In the genomic region with DNA sequence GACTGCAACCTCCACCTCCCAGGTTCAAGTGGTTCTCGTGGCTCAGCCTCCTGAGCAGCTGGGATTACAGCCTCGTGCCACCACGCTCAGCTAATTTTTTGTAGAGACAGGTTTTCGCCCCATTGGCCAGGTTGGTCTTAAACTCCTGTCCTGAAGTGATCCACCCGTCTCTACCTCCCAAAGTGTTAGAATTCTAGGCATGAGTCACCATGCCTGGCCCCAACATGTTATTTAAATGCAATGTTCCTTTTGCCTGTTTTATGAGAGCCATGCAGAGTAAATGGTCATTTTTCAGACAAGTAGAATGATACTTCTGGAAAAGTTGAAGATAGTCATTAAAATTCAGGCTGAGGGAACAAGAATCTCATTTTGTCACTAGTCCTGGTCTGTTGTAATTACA, we compare ENCODE assay signal across 24 cellular contexts.
"Had no signal": no experiment of that assay in that cellular context is flagged by ENCODE, and none has a peak within 500 bp of the region (broad histone marks: within the 10 kb centered on the region; RNA-seq: fewer than 3 reads in every experiment).

No MANE protein-coding gene starts in this region.

- H3K4me3 ChIP-seq: colonic mucosa, esophagus squamous epithelium, gastrocnemius medialis, neural progenitor cell, prostate gland, right atrium auricular region, smooth muscle cell, suprapubic skin had no signal

- H3K4me2 ChIP-seq: neural progenitor cell, smooth muscle cell had no signal

- H3K27ac ChIP-seq: colonic mucosa, esophagus squamous epithelium, gastrocnemius medialis, neural progenitor cell, prostate gland, right atrium auricular region, suprapubic skin had no signal

- H2AFZ ChIP-seq: neural progenitor cell had no signal

- DNase-seq: colonic mucosa; effector memory CD4-positive, alpha-beta T cell; erythroblast; esophagus squamous epithelium; gastrocnemius medialis; head of caudate nucleus; kidney; mesendoderm; midbrain; naive thymus-derived CD4-positive, alpha-beta T cell; stimulated activated CD4-positive, alpha-beta T cell treated with anti-CD3 and anti-CD28 coated beads, Interleukin-12 subunit alpha, Interleukin-12 subunit beta, amount 100 ng/mL, for 4 hours; stimulated activated CD4-positive, alpha-beta T cell treated with anti-CD3 and anti-CD28 coated beads, Interleukin-1b, Interleukin-23, amount 100 ng/mL, for 48 hours; stimulated activated CD4-positive, alpha-beta T cell treated with anti-CD3 and anti-CD28 coated beads, Interleukin-4, amount 100 ng/mL, for 1 hour; stimulated activated CD8-positive, alpha-beta memory T cell treated with anti-CD3 and anti-CD28 coated beads, Interleukin-4, amount 100 ng/mL, for 48 hours; stimulated activated naive CD4-positive, alpha-beta T cell; stimulated activated naive CD8-positive, alpha-beta T cell treated with anti-CD3 and anti-CD28 coated beads, Interleukin-15, amount 100 ng/mL, for 72 hours; trophoblast cell had no signal

- H3K9ac ChIP-seq: neural progenitor cell had no signal

- H3K27me3 ChIP-seq: colonic mucosa, gastrocnemius medialis, neural progenitor cell, right atrium auricular region had no signal

- H3K9me3 ChIP-seq: colonic mucosa, esophagus squamous epithelium, gastrocnemius medialis, prostate gland, right atrium auricular region, suprapubic skin had no signal

- FAIRE-seq: endothelial cell of umbilical vein, kidney, urothelium cell line had no signal

- H3K4me1 ChIP-seq: colonic mucosa, prostate gland had no signal

- H3K36me3 ChIP-seq: colonic mucosa, esophagus squamous epithelium, gastrocnemius medialis, neural progenitor cell, prostate gland, right atrium auricular region, suprapubic skin had no signal

- ATAC-seq: naive thymus-derived CD4-positive, alpha-beta T cell; stimulated activated naive CD8-positive, alpha-beta T cell treated with anti-CD3 and anti-CD28 coated beads, Interleukin-15, amount 100 ng/mL, for 72 hours had no signal
